ENCODE assay signal across 1 cellular context in the genomic region with DNA sequence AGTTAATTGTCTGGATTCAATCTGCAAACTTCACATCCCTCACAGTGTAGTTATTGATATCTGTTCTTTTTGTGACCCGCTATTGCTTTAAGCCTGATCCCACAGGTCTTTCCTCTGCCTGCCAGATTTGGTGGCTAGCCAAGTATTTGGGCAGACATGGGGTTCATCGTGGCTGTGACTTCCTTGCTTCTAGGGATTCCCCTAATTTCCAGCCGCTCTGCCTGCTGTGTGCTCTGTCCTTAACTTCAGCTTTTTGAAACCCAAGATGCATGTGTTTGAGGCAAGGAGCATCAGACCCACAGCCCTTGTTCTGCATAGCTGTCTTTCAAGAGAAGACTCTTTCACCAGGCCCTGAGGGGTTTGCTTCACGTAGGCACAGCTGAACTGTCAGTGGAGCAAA.
TF ChIP-seq lines count a peak whose summit lies in the region.

No MANE protein-coding gene starts in this region.

TF ChIP-seq in IMR-90, 13 proteins besides CTCF, POLR2A, EP300 and RAD21:
- TF ChIP-seq MAFK (IDR thresholded peaks at IDR 0.05; ENCODE audit: low read depth, low read length): no peak
- TF ChIP-seq CHD1 (IDR thresholded peaks at IDR 0.05; ENCODE audit: low read depth, low read length): no peak
- no peak for TF ChIP-seq FOS (IDR thresholded peaks at IDR 0.05; ENCODE audit: low read depth, low read length)
